Comparison of ENCODE assay signal across 8 cellular contexts in the genomic region with DNA sequence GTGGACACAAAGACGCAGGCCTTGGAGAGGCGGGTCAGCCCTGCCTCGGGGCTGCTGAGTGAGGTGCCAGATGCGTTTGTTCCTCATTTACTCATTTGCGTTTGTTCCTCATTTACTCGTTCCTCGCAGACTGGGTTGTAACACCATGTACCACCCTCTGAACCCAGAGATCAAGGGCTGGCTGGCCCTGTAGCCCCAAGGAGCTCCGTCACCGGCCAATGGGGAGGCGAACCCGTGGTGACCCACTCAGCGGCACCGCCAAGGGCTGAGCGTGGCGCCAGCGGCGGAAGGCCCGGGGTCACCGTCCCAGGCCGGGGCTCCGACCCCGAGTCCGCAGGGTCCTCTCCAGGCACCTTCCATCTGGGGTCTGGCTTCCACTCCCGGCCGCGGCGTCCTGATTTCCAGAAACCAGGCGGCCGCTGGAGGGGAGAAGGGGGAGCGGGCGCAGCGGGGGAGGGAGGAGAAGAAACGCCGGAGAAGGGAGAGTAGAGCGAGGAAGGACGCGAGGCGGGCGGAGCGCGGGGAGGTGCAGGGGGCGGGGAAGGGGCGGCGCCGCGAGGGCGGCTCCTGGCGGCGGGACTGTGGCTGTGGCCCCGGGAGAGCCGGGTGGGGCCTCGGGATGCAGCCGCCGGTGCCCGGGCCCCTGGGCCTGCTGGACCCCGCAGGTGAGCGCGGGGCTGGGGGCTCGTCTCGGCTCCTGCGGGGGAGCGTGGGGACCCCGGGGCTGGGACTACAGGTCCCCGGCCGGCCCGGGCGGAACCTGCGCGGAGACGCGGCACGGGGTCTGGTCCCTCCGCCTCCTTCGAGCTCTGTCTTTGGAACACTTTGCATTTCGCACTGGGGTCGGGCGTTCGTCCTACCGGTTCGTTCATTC. TPM values are rescaled to one million over a fixed set of nuclear protein-coding genes. Genes with fewer than 3 reads are reported as not detected.
DNase-seq lines count a peak whose midpoint lies in the region; ATAC-seq and TF ChIP-seq lines count a peak whose summit lies in the region.

A gene (plus strand): TSS at position 576 of the 874 bp plus-strand sequence. CDS start 44 bp downstream, at position 620.

- H3K4me3 ChIP-seq in left lung: peak within 1 kb of the TSS; percentile 77 to 79

- TF ChIP-seq CTCF in left lung (IDR thresholded peaks at IDR 0.05): peak in 1 of 2 donors; percentile 48

- no peaks in the 10 kb centered on the region for H3K9me3 ChIP-seq in left lung

- H3K4me1 ChIP-seq in left lung: peaks cover 8 to 18% of the 10 kb centered on the region in 2 donors

- peak within 1 kb of the TSS; percentile 70 to 97 for H3K27ac ChIP-seq in left lung

- DNase-seq in NCI-H460 (ENCODE audit: extremely low read depth, low read depth): peak; percentile 51
- peak; percentile 70 to 74 for DNase-seq in activated CD4-positive, alpha-beta T cell treated with anti-CD3 and anti-CD28 coated beads, Interleukin-2, amount 50 U/mL, for 4 hours
- DNase-seq in dermis blood vessel endothelial cell: peak; percentile 80
- peak; percentile 90 to 99 for DNase-seq in left lung
- DNase-seq in stimulated activated CD4-positive, alpha-beta T cell treated with anti-CD3 and anti-CD28 coated beads, Interleukin-2, amount 100 ng/mL, for 4 hours (ENCODE audit: low read depth): peak; percentile 66
- no peak for DNase-seq in cortex of kidney (lab: John Stamatoyannopoulos, UW)

- no peaks in the 10 kb centered on the region for H3K36me3 ChIP-seq in left lung

- peak; percentile 88 for ATAC-seq in GM18502 (IDR thresholded peaks at IDR 0.05; ENCODE audit: poor library complexity, unreplicated experiment)
- peak; percentile 65 for ATAC-seq in HG03045 (IDR thresholded peaks at IDR 0.05; ENCODE audit: unreplicated experiment)
- peak; percentile 99 for ATAC-seq in left lung

- H3K27me3 ChIP-seq in left lung: peaks cover 10 to 54% of the 10 kb centered on the region in 2 donors

- intact Hi-C loops in left lung (cut with DNase I): no loop called here

RNA-seq across cellular contexts. Expression of the gene that starts here (rescaled TPM):
- total RNA-seq in NCI-H460 (2014; rRNA removed; shearing (Covaris generic)): 0.02 TPM in 1 of 2 replicates, not detected in the other
- not detected in 2 replicates for polyA plus RNA-seq in NCI-H460 (2014; cell fraction: nucleus; rRNA removed)
- total RNA-seq in dermis blood vessel endothelial cell: 45.1 and 72.3 TPM in 2 replicates
- 10 to 100 TPM; 19.2 to 30.7 TPM for total RNA-seq in left lung

Comparison
In these comparisons a context has a peak if more than half of its experiments do, and no peak if none do; other contexts are left out.
1. RNA of the gene that starts here (total RNA-seq): 45.1 to 72.3 TPM in dermis blood vessel endothelial cell and 19.2 to 30.7 TPM in left lung; 0.02 TPM in NCI-H460; every median in the first group is over 10 times any median in the second.
2. Peak in DNase-seq in NCI-H460; RNA of the gene not detected or under 1 TPM.
3. Peak in every context shown above with its lines, with median percentiles within 50 percentile points of each other: ATAC-seq.